In genomic region chr3:190458040-190458439, GRCh38 we compare ENCODE assay signal across 13 cellular contexts. TPM values are rescaled to one million over a fixed set of nuclear protein-coding genes. Genes with fewer than 3 reads are reported as not detected.
DNase-seq lines count a peak whose midpoint lies in the region; ATAC-seq and TF ChIP-seq lines count a peak whose summit lies in the region.
"Had no signal": no experiment of that assay in that cellular context is flagged by ENCODE, and none has a peak within 500 bp of the region (broad histone marks: within the 10 kb centered on the region; RNA-seq: fewer than 3 reads in every experiment).

No MANE protein-coding gene starts in this region.

- no peaks in the 10 kb centered on the region for H3K9me2 ChIP-seq in Loucy (replicated peaks; ENCODE audit: low read depth, low read length)

- H4K20me1 ChIP-seq in Loucy (ENCODE audit: insufficient read depth, low read length, poor library complexity, severe bottlenecking): no peaks in the 10 kb centered on the region

- H2AFZ ChIP-seq in Loucy (ENCODE audit: low read length): no peak overlapping the region

- no peak overlapping the region for H3K4me3 ChIP-seq in Loucy (ENCODE audit: low read length, poor library complexity, severe bottlenecking)
- no peak overlapping the region for H3K4me3 ChIP-seq in cardiac fibroblast (replicated peaks in 1 of 2; ENCODE audit: low read depth in 2 of 2, low read length in 2 of 2)

- no peaks in the 10 kb centered on the region for H3F3A ChIP-seq in Loucy (ENCODE audit: low read depth)

- no peaks in the 10 kb centered on the region for H3K36me3 ChIP-seq in Loucy (ENCODE audit: insufficient read depth, low read length)

- no peak overlapping the region for H3K9ac ChIP-seq in Loucy (ENCODE audit: low read depth, low read length, poor library complexity, severe bottlenecking)

- peaks cover 5% of the 10 kb centered on the region for H3K27me3 ChIP-seq in Loucy (ENCODE audit: insufficient read depth, low read length, poor library complexity, severe bottlenecking)

- H3K79me2 ChIP-seq in Loucy (ENCODE audit: insufficient read depth, low read length): no peaks in the 10 kb centered on the region

- no peak overlapping the region for H3K4me2 ChIP-seq in Loucy (ENCODE audit: low read depth, low read length, poor library complexity, severe bottlenecking)

- no peaks in the 10 kb centered on the region for H3K4me1 ChIP-seq in Loucy (ENCODE audit: insufficient read depth, low read length, poor library complexity, severe bottlenecking)

- H3K9me3 ChIP-seq in Loucy (ENCODE audit: insufficient read depth, low read depth, low read length): no peaks in the 10 kb centered on the region

- DNase-seq in ELR (ENCODE audit: low read depth) (peak; percentile 29), cardiac fibroblast (ENCODE audit: low read depth in 2 of 2) (peak; percentile 10 to 27), myocyte (ENCODE audit: low read depth) (peak; percentile 8)
- DNase-seq: activated naive CD4-positive, alpha-beta T cell; NCI-H226 had no signal

- ATAC-seq in GM21717 (IDR thresholded peaks at IDR 0.05; ENCODE audit: unreplicated experiment) (no peak), HG02763 (IDR thresholded peaks at IDR 0.05; ENCODE audit: unreplicated experiment) (no peak), GM19023 (IDR thresholded peaks at IDR 0.05; ENCODE audit: unreplicated experiment) (no peak)

- TF ChIP-seq CTCF in Loucy (conservative IDR thresholded peaks at IDR 0.05; ENCODE audit: low read length): peak; percentile 22; the same call in 1 of the 2 replicates
- TF ChIP-seq CTCF in cardiac fibroblast (IDR thresholded peaks at IDR 0.05; ENCODE audit: low read depth, low read length): no peak

RNA-seq across cellular contexts. Expression of gene TMEM207, which starts 8.3 kb away (rescaled TPM):
- total RNA-seq in myocyte: not detected in 2 replicates
- polyA plus RNA-seq in myocyte (2012): not detected
- total RNA-seq: mesothelial cell of epicardium, omental fat pad, temporal lobe had no signal
- polyA plus RNA-seq: esophagus had no signal

RNA-seq across cellular contexts. Expression of gene IL1RAP, which starts 55.8 kb away (rescaled TPM):
- 6.0 and 8.4 TPM in 2 replicates for total RNA-seq in myocyte
- 21.9 TPM for polyA plus RNA-seq in myocyte (2012)
